ENCODE assay signal across 9 cellular contexts in the genomic region with DNA sequence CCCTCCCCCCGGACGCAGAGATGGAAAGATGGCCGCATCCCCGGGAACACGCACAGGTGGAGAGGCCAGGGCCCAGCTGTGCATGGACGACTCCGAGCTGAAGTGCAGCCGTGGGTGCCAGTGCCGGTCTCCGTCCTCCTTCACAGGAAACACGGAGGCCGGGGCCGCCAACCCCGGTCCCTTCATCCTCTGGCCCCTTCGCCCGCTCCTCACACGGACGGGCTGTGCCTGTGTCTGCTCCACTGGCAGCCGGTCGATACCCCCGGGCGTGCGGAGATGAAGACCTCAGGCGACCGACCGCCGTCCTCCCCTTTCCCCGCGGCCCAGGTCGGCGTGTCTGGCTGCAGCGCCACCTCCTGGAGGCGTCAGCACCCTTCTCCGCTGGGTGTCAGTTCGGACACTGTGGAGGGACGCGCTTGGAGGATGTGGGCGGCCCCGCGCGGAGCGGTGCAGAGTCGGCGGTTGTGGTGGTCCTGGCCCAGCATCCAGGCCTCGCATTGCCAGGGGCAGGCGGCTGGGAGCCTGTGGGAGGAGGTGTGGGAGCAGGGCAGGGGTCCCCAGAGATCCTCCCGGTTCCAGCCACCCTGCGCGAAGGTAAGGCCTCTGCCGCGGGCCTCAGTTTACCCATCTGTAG. TPM values are rescaled to one million over a fixed set of nuclear protein-coding genes. Genes with fewer than 3 reads are reported as not detected.
DNase-seq lines count a peak whose midpoint lies in the region; ATAC-seq and TF ChIP-seq lines count a peak whose summit lies in the region.
"Had no signal": no experiment of that assay in that cellular context is flagged by ENCODE, and none has a peak within 500 bp of the region (broad histone marks: within the 10 kb centered on the region; RNA-seq: fewer than 3 reads in every experiment).

No MANE protein-coding gene starts in this region.

- H3K4me3 ChIP-seq in dorsolateral prefrontal cortex = peak overlapping the region in 56 of 59 donors; percentile 19 to 69 (median 49)

- peak overlapping the region in 10 of 59 donors; percentile 6 to 66 (median 44) for H3K27ac ChIP-seq in dorsolateral prefrontal cortex
- H3K27ac ChIP-seq: epithelial cell of prostate had no signal

- CTCF ChIA-PET in GM10248 (lab: Yijun Ruan, JAX) = interaction anchor here (0.6 to 3.7 kb wide), 7 partner anchors 9 to 39 kb away, joined by 3 to 20 read pairs (median 4); no protein-coding TSS in a partner anchor
- CTCF ChIA-PET in activated CD4-positive, alpha-beta T cell treated with anti-CD3 and anti-CD28 coated beads for 36 hours (lab: Charles Lee) = no interaction called here

- DNase-seq in GM10248 (ENCODE audit: extremely low spot score) = peak; percentile 74
- DNase-seq in NCI-H2227 (lab: John Stamatoyannopoulos, UW; ENCODE audit: unreplicated experiment) = peak; percentile 82
- peak; percentile 85 for DNase-seq in activated CD4-positive, alpha-beta T cell treated with anti-CD3 and anti-CD28 coated beads for 36 hours
- peak in 3 of 10 donors; percentile 49 to 71 (median 67) for DNase-seq in dorsolateral prefrontal cortex
- peak; percentile 59 to 64 for DNase-seq in lung microvascular endothelial cell (ENCODE audit: low read depth in 2 of 2)
- DNase-seq in stimulated activated CD8-positive, alpha-beta memory T cell treated with anti-CD3 and anti-CD28 coated beads, Interleukin-15, amount 100 ng/mL, for 48 hours (ENCODE audit: low read depth in 2 of 2) = peak; percentile 50 to 56
- DNase-seq in superior temporal gyrus (ENCODE audit: extremely low spot score) = no peak

- H3K27ac Mint-ChIP-seq in activated CD4-positive, alpha-beta T cell treated with anti-CD3 and anti-CD28 coated beads for 36 hours = no peak overlapping the region

- H3K27me3 ChIP-seq in dorsolateral prefrontal cortex = no peaks in the 10 kb centered on the region

- no peaks in the 10 kb centered on the region for H3K9me3 Mint-ChIP-seq in activated CD4-positive, alpha-beta T cell treated with anti-CD3 and anti-CD28 coated beads for 36 hours (ENCODE audit: low read depth)

- POLR2A ChIA-PET in GM10248 (lab: Yijun Ruan, JAX) = no interaction called here
- POLR2A ChIA-PET in activated CD4-positive, alpha-beta T cell treated with anti-CD3 and anti-CD28 coated beads for 36 hours (lab: Charles Lee) = no interaction called here

- intact Hi-C loops in activated CD4-positive, alpha-beta T cell treated with anti-CD3 and anti-CD28 coated beads for 36 hours (cut with DNase I, micrococcal nuclease) = loop anchor here (1.0 to 2.0 kb wide), 3 partner anchors 11 to 174 kb away; no protein-coding TSS in a partner anchor
- intact Hi-C loops in dorsolateral prefrontal cortex (cut with DNase I) = no loop called here

- ATAC-seq in HG02623 (IDR thresholded peaks at IDR 0.05; ENCODE audit: unreplicated experiment) = peak; percentile 77
- peak; percentile 95 for ATAC-seq in activated CD4-positive, alpha-beta T cell treated with anti-CD3 and anti-CD28 coated beads for 36 hours

- peak; percentile 80 for TF ChIP-seq CTCF in GM10248 (IDR thresholded peaks at IDR 0.05; ENCODE audit: control extremely low read depth, extremely low read depth, low read depth, missing control alignments)
- peak in 55 of 56 donors; percentile 12 to 81 (median 66) for TF ChIP-seq CTCF in dorsolateral prefrontal cortex (IDR thresholded peaks at IDR 0.05 in 54 of 56, conservative IDR thresholded peaks at IDR 0.05 in 2 of 56; ENCODE audit: low read depth in 1 of 56, partially characterized antibody in 56 of 56)

- H3K4me1 Mint-ChIP-seq in activated CD4-positive, alpha-beta T cell treated with anti-CD3 and anti-CD28 coated beads for 36 hours = peaks cover 9% of the 10 kb centered on the region

- no peaks in the 10 kb centered on the region for H3K36me3 Mint-ChIP-seq in activated CD4-positive, alpha-beta T cell treated with anti-CD3 and anti-CD28 coated beads for 36 hours (ENCODE audit: low read depth)

- peaks cover 10% of the 10 kb centered on the region for H3K27me3 Mint-ChIP-seq in activated CD4-positive, alpha-beta T cell treated with anti-CD3 and anti-CD28 coated beads for 36 hours

- H3K4me3 Mint-ChIP-seq in activated CD4-positive, alpha-beta T cell treated with anti-CD3 and anti-CD28 coated beads for 36 hours = peak overlapping the region; percentile 51

RNA-seq across cellular contexts. Expression of a gene that starts 9.9 kb away (rescaled TPM):
- total RNA-seq in activated CD4-positive, alpha-beta T cell treated with anti-CD3 and anti-CD28 coated beads for 36 hours = 10 to 100 TPM; 58.1 to 73.2 TPM
- 10 to 100 TPM; 15.3 to 36.6 (median 26.1) TPM for total RNA-seq in dorsolateral prefrontal cortex
- total RNA-seq in lung microvascular endothelial cell = 16.8 and 24.8 TPM in 2 replicates

RNA-seq across cellular contexts. Expression of a gene that starts 9.9 kb away (rescaled TPM):
- total RNA-seq in activated CD4-positive, alpha-beta T cell treated with anti-CD3 and anti-CD28 coated beads for 36 hours = 10 to 100 TPM; 43.3 to 50.2 TPM
- total RNA-seq in dorsolateral prefrontal cortex (10 to 100 TPM; 43.1 to 87.2 (median 61.0) TPM), lung microvascular endothelial cell (32.0 and 35.3 TPM in 2 replicates)

RNA-seq across cellular contexts. Expression of a gene that starts 18.1 kb away (rescaled TPM):
- total RNA-seq in activated CD4-positive, alpha-beta T cell treated with anti-CD3 and anti-CD28 coated beads for 36 hours = not detected
- 100 to 1,000 TPM in 119 of 120 experiments, 10 to 100 TPM in 1; 79.8 to 353 (median 247) TPM for total RNA-seq in dorsolateral prefrontal cortex
- 0.22 TPM in 1 of 2 replicates, not detected in the other for total RNA-seq in lung microvascular endothelial cell

RNA-seq across cellular contexts. Expression of a gene that starts 28.6 kb away (rescaled TPM):
- not detected for total RNA-seq in activated CD4-positive, alpha-beta T cell treated with anti-CD3 and anti-CD28 coated beads for 36 hours
- total RNA-seq in dorsolateral prefrontal cortex (1 to 10 TPM in 3 of 120 experiments, under 1 TPM in 10, not detected in 107; 0.54 to 1.3 (median 0.75) TPM), lung microvascular endothelial cell (not detected in 2 replicates)

RNA-seq across cellular contexts. Expression of a gene that starts 39.2 kb away (rescaled TPM):
- 10 to 100 TPM; 28.3 to 37.0 TPM for total RNA-seq in activated CD4-positive, alpha-beta T cell treated with anti-CD3 and anti-CD28 coated beads for 36 hours
- total RNA-seq in dorsolateral prefrontal cortex (1 to 10 TPM in 119 of 120 experiments, under 1 TPM in 1; 0.85 to 9.8 (median 4.0) TPM), lung microvascular endothelial cell (13.1 and 18.7 TPM in 2 replicates)

Comparison
In these comparisons a context has a peak if more than half of its experiments do, and no peak if none do; other contexts are left out.
1. RNA of a gene that starts 18.1 kb away (total RNA-seq): 79.8 to 353 TPM in dorsolateral prefrontal cortex; not detected in activated CD4-positive, alpha-beta T cell treated with anti-CD3 and anti-CD28 coated beads for 36 hours and 0.22 TPM in lung microvascular endothelial cell; every median in the first group is over 10 times any median in the second.
2. intact Hi-C loops: an anchor here in activated CD4-positive, alpha-beta T cell treated with anti-CD3 and anti-CD28 coated beads for 36 hours (1.0 to 2.0 kb wide); none called in dorsolateral prefrontal cortex.